Comparison of ENCODE assay signal across 13 cellular contexts in genomic region chrX:106613277-106613676, GRCh38. TPM values are rescaled to one million over a fixed set of nuclear protein-coding genes. Genes with fewer than 3 reads are reported as not detected.
DNase-seq lines count a peak whose midpoint lies in the region; ATAC-seq and TF ChIP-seq lines count a peak whose summit lies in the region.
"Had no signal": no experiment of that assay in that cellular context is flagged by ENCODE, and none has a peak within 500 bp of the region (broad histone marks: within the 10 kb centered on the region; RNA-seq: fewer than 3 reads in every experiment).

No MANE protein-coding gene starts in this region.

- peak; percentile 49 for DNase-seq in Karpas-422
- no peak for DNase-seq in coronary artery (ENCODE audit: low spot score)
- DNase-seq in neural progenitor cell (ENCODE audit: low spot score) = no peak
- no peak for DNase-seq in NCI-H1105 treated with DMSO at 0.1 percent for 48 hours (lab: John Stamatoyannopoulos, UW)
- DNase-seq in SHP77 treated with DMSO at 0.1 percent for 48 hours (lab: John Stamatoyannopoulos, UW) = no peak
- DNase-seq in omental fat pad (ENCODE audit: low spot score) = no peak
- DNase-seq: body of pancreas, Kasumi-1, NCI-H82, WERI-Rb-1 had no signal

- TF ChIP-seq CTCF in coronary artery (IDR thresholded peaks at IDR 0.05) = no peak
- TF ChIP-seq CTCF in neural progenitor cell (IDR thresholded peaks at IDR 0.05) = no peak
- no peak for TF ChIP-seq CTCF in omental fat pad (IDR thresholded peaks at IDR 0.05)

- H3K4me1 ChIP-seq in ES-I3 (ENCODE audit: insufficient read depth, low read length) = peaks cover 6% of the 10 kb centered on the region; the same call in 1 of the 2 replicates
- peaks cover 17% of the 10 kb centered on the region for H3K4me1 ChIP-seq in Karpas-422 (ENCODE audit: low read length)
- H3K4me1 ChIP-seq in neural progenitor cell = no peaks in the 10 kb centered on the region
- H3K4me1 ChIP-seq: body of pancreas had no signal

- H3K27me3 ChIP-seq in Karpas-422 (ENCODE audit: low read length) (no peaks in the 10 kb centered on the region), neural progenitor cell (peaks cover 41% of the 10 kb centered on the region)
- H3K27me3 ChIP-seq: body of pancreas had no signal

- no peak overlapping the region for H3K27ac Mint-ChIP-seq in neural progenitor cell

- no peaks in the 10 kb centered on the region for H3K36me3 Mint-ChIP-seq in neural progenitor cell

- H3K4me2 ChIP-seq in Karpas-422 (ENCODE audit: low read depth, low read length, poor library complexity, severe bottlenecking) (peak overlapping the region; percentile 61), neural progenitor cell (peak overlapping the region; percentile 81)

- H3K9ac ChIP-seq in ES-I3 (ENCODE audit: low read depth, low read length) (peak overlapping the region; percentile 72; the same call in 1 of the 2 replicates), Karpas-422 (ENCODE audit: low read length) (peak overlapping the region; percentile 86), neural progenitor cell (no peak overlapping the region)

- H3K36me3 ChIP-seq in ES-I3 (ENCODE audit: insufficient read depth, low read length) (no peaks in the 10 kb centered on the region), Karpas-422 (ENCODE audit: insufficient read depth, low read length) (no peaks in the 10 kb centered on the region), neural progenitor cell (no peaks in the 10 kb centered on the region)
- H3K36me3 ChIP-seq: WERI-Rb-1 had no signal

- H3K79me2 ChIP-seq in Karpas-422 (ENCODE audit: low read length) (peaks cover 64% of the 10 kb centered on the region), neural progenitor cell (ENCODE audit: low read depth) (no peaks in the 10 kb centered on the region)

- no peaks in the 10 kb centered on the region for H3F3A ChIP-seq in neural progenitor cell (ENCODE audit: low read depth)

- no peaks in the 10 kb centered on the region for H3K27me3 Mint-ChIP-seq in neural progenitor cell (ENCODE audit: insufficient read depth, low read depth)

- peak overlapping the region; percentile 82 for H3K4me3 ChIP-seq in Karpas-422 (ENCODE audit: low read length)
- peak overlapping the region; percentile 73 for H3K4me3 ChIP-seq in coronary artery
- H3K4me3 ChIP-seq in neural progenitor cell = peak overlapping the region; percentile 57
- H3K4me3 ChIP-seq: body of pancreas had no signal

- peaks cover 26% of the 10 kb centered on the region for H3K4me1 Mint-ChIP-seq in neural progenitor cell

- H3K9me3 ChIP-seq in ES-I3 (ENCODE audit: control insufficient read depth, insufficient read depth, low read length) (no peaks in the 10 kb centered on the region), Karpas-422 (ENCODE audit: low read length) (no peaks in the 10 kb centered on the region), neural progenitor cell (ENCODE audit: low read depth) (no peaks in the 10 kb centered on the region)
- H3K9me3 ChIP-seq: body of pancreas had no signal

- no peak for ATAC-seq in HG03571 (IDR thresholded peaks at IDR 0.05; ENCODE audit: unreplicated experiment)
- ATAC-seq in omental fat pad (ENCODE audit: low FRiP score) = no peak
- ATAC-seq: body of pancreas had no signal

- peak overlapping the region; percentile 89 for H3K4me3 Mint-ChIP-seq in neural progenitor cell

- no peaks in the 10 kb centered on the region for H3K9me3 Mint-ChIP-seq in neural progenitor cell

- H3K27ac ChIP-seq in Karpas-422 (ENCODE audit: low read length) (peak overlapping the region; percentile 35), coronary artery (no peak overlapping the region), neural progenitor cell (no peak overlapping the region)
- H3K27ac ChIP-seq: body of pancreas, WERI-Rb-1 had no signal

- H2AFZ ChIP-seq in Karpas-422 (ENCODE audit: low read length) (no peak overlapping the region), neural progenitor cell (replicated peaks) (no peak overlapping the region)

- no peaks in the 10 kb centered on the region for H4K20me1 ChIP-seq in Karpas-422 (ENCODE audit: insufficient read depth, low read depth, low read length)
- H4K20me1 ChIP-seq in neural progenitor cell (ENCODE audit: low read depth) = no peaks in the 10 kb centered on the region

- no peaks in the 10 kb centered on the region for H3K9me2 ChIP-seq in Karpas-422 (replicated peaks; ENCODE audit: insufficient read depth, low read length)

RNA-seq across cellular contexts. Expression of gene RADX, which starts 1.5 kb away (rescaled TPM):
- total RNA-seq in Karpas-422 (2014; rRNA removed; shearing (Covaris generic); ENCODE audit: low replicate concordance) = 18.4 and 22.7 TPM in 2 replicates
- total RNA-seq in neural progenitor cell (ENCODE audit: low replicate concordance) (10.5 and 14.2 TPM in 2 replicates), omental fat pad (1 to 10 TPM; 1.2 to 4.3 (median 2.4) TPM)
- total RNA-seq: glomerular endothelial cell had no signal
